ENCODE assay signal across 28 cellular contexts in the genomic region with DNA sequence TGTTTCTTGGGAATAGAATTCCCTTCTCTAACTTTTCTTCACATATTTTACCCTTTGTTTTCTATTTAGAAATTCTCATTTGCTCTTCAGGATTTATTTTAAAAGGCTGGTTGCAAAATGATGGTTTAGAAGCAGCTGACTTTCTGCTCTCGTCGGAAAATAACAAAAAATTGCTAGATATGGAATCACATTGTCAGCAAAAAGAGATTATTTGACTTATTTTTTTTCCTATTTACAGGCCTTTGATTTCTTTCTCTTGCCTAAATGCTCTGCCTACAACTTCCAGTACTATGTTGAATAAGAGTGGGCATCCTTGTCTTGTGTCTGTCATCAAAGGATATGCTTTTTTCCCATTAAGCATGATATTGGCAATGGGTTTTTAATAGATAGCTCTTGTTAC.
"Had no signal": no experiment of that assay in that cellular context is flagged by ENCODE, and none has a peak within 500 bp of the region (broad histone marks: within the 10 kb centered on the region; RNA-seq: fewer than 3 reads in every experiment).

No MANE protein-coding gene starts in this region.

- H3K36me3 ChIP-seq: stomach, suprapubic skin, thoracic aorta, thyroid gland, tibial artery, tibial nerve, transverse colon, upper lobe of left lung, upper lobe of right lung, uterus, vagina had no signal

- H3K4me1 ChIP-seq: stomach, suprapubic skin, testis, thyroid gland, tibial artery, tibial nerve, transverse colon, upper lobe of left lung, upper lobe of right lung, uterus, vagina had no signal

- H3K9me3 ChIP-seq: stomach, suprapubic skin, testis, thoracic aorta, thyroid gland, tibial artery, tibial nerve, transverse colon, upper lobe of left lung, upper lobe of right lung, uterus, vagina had no signal

- ATAC-seq: stimulated activated effector memory CD8-positive, alpha-beta T cell treated with anti-CD3 and anti-CD28 coated beads, Interleukin-12 subunit alpha, Interleukin-12 subunit beta, amount 100 ng/mL, for 72 hours; stimulated activated memory B cell treated with anti-CD40 and anti-IgM and Interleukin-4, amounts not matched to agents 10 μg/mL and 1 μg/mL and 100 μg/mL, for 72 hours; stimulated activated naive B cell treated with anti-CD40 and anti-IgM and Interleukin-4, amounts not matched to agents 10 μg/mL and 1 μg/mL and 100 μg/mL, for 72 hours; stimulated activated naive CD8-positive, alpha-beta T cell treated with anti-CD3 and anti-CD28 coated beads, Interleukin-15, Interleukin-2, amounts not matched to agents 100 U/mL and 50 U/mL, for 24 hours; upper lobe of right lung had no signal

- H3K27me3 ChIP-seq: stomach, suprapubic skin, testis, thyroid gland, tibial artery, tibial nerve, transverse colon, upper lobe of left lung, upper lobe of right lung, uterus, vagina had no signal

- H3K9me3 Mint-ChIP-seq: stimulated activated naive B cell treated with anti-CD40 and anti-IgM and Interleukin-4, amounts not matched to agents 10 μg/mL and 1 μg/mL and 100 μg/mL, for 72 hours; type B pancreatic cell had no signal

- H3K4me1 Mint-ChIP-seq: stimulated activated effector memory CD8-positive, alpha-beta T cell treated with anti-CD3 and anti-CD28 coated beads, Interleukin-12 subunit alpha, Interleukin-12 subunit beta, amount 100 ng/mL, for 72 hours; stimulated activated memory B cell treated with anti-CD40 and anti-IgM and Interleukin-4, amounts not matched to agents 10 μg/mL and 1 μg/mL and 100 μg/mL, for 72 hours; stimulated activated naive B cell treated with anti-CD40 and anti-IgM and Interleukin-4, amounts not matched to agents 10 μg/mL and 1 μg/mL and 100 μg/mL, for 72 hours had no signal

- H3K4me3 Mint-ChIP-seq: stimulated activated effector memory CD8-positive, alpha-beta T cell treated with anti-CD3 and anti-CD28 coated beads, Interleukin-12 subunit alpha, Interleukin-12 subunit beta, amount 100 ng/mL, for 72 hours; stimulated activated memory B cell treated with anti-CD40 and anti-IgM and Interleukin-4, amounts not matched to agents 10 μg/mL and 1 μg/mL and 100 μg/mL, for 72 hours; stimulated activated naive B cell treated with anti-CD40 and anti-IgM and Interleukin-4, amounts not matched to agents 10 μg/mL and 1 μg/mL and 100 μg/mL, for 72 hours; stimulated activated naive CD8-positive, alpha-beta T cell treated with anti-CD3 and anti-CD28 coated beads, Interleukin-15, Interleukin-2, amounts not matched to agents 100 ng/mL and 50 ng/mL, for 24 hours; type B pancreatic cell had no signal

- H3K4me3 ChIP-seq: stomach, suprapubic skin, testis, thoracic aorta, thyroid gland, tibial artery, tibial nerve, transverse colon, upper lobe of left lung, upper lobe of right lung, uterus, vagina had no signal

- H3K27ac Mint-ChIP-seq: stimulated activated effector memory CD8-positive, alpha-beta T cell treated with anti-CD3 and anti-CD28 coated beads, Interleukin-12 subunit alpha, Interleukin-12 subunit beta, amount 100 ng/mL, for 72 hours; stimulated activated memory B cell treated with anti-CD40 and anti-IgM and Interleukin-4, amounts not matched to agents 10 μg/mL and 1 μg/mL and 100 μg/mL, for 72 hours; stimulated activated naive B cell treated with anti-CD40 and anti-IgM and Interleukin-4, amounts not matched to agents 10 μg/mL and 1 μg/mL and 100 μg/mL, for 72 hours; stimulated activated naive CD8-positive, alpha-beta T cell treated with anti-CD3 and anti-CD28 coated beads, Interleukin-15, Interleukin-2, amounts not matched to agents 100 ng/mL and 50 ng/mL, for 24 hours; type B pancreatic cell had no signal

- DNase-seq: stimulated activated CD4-positive, alpha-beta T cell treated with anti-CD3 and anti-CD28 coated beads, Interleukin-2, amount 100 ng/mL, for 48 hours; stimulated activated CD4-positive, alpha-beta T cell treated with anti-CD3 and anti-CD28 coated beads, Interleukin-4, amount 100 ng/mL, for 1 hour; stimulated activated CD4-positive, alpha-beta T cell treated with anti-CD3 and anti-CD28 coated beads, Interleukin-4, amount 100 ng/mL, for 24 hours; stimulated activated CD4-positive, alpha-beta T cell treated with anti-CD3 and anti-CD28 coated beads, Interleukin-4, amount 100 ng/mL, for 4 hours; stimulated activated CD8-positive, alpha-beta memory T cell treated with anti-CD3 and anti-CD28 coated beads, Interleukin-4, amount 100 ng/mL, for 48 hours; stimulated activated naive B cell treated with anti-CD40 and anti-IgM and Interleukin-4, amounts not matched to agents 10 μg/mL and 1 μg/mL and 100 μg/mL, for 72 hours; stimulated activated naive CD4-positive, alpha-beta T cell; stimulated activated naive CD4-positive, alpha-beta T cell treated with Interleukin-2 at 50 U/mL for 16 hours; stimulated activated naive CD8-positive, alpha-beta T cell treated with anti-CD3 and anti-CD28 coated beads, Interleukin-15, Interleukin-2, amounts not matched to agents 100 U/mL and 50 U/mL, for 24 hours; stomach; substantia nigra; testis; thyroid gland; tibial artery; transverse colon; trophoblast cell; upper lobe of left lung; upper lobe of right lung; uterus had no signal

- FAIRE-seq: urothelium cell line had no signal

- H3K27ac ChIP-seq: stomach, suprapubic skin, testis, thoracic aorta, thyroid gland, tibial artery, tibial nerve, transverse colon, upper lobe of left lung, upper lobe of right lung, uterus, vagina had no signal

- H3K27me3 Mint-ChIP-seq: stimulated activated memory B cell treated with anti-CD40 and anti-IgM and Interleukin-4, amounts not matched to agents 10 μg/mL and 1 μg/mL and 100 μg/mL, for 72 hours; stimulated activated naive B cell treated with anti-CD40 and anti-IgM and Interleukin-4, amounts not matched to agents 10 μg/mL and 1 μg/mL and 100 μg/mL, for 72 hours; stimulated activated naive CD8-positive, alpha-beta T cell treated with anti-CD3 and anti-CD28 coated beads, Interleukin-15, Interleukin-2, amounts not matched to agents 100 ng/mL and 50 ng/mL, for 24 hours; type B pancreatic cell had no signal
